Comparison of ENCODE assay signal across 15 cellular contexts in genomic region chr12:120751389-120751788, GRCh38.
"Had no signal": no experiment of that assay in that cellular context is flagged by ENCODE, and none has a peak within 500 bp of the region (broad histone marks: within the 10 kb centered on the region; RNA-seq: fewer than 3 reads in every experiment).

No MANE protein-coding gene starts in this region.

- H3K4me3 ChIP-seq: cardiac muscle cell, lung, thoracic aorta, upper lobe of right lung had no signal

- H3K36me3 ChIP-seq: cardiac muscle cell, thoracic aorta, upper lobe of right lung had no signal

- H3K4me3 Mint-ChIP-seq: activated naive CD8-positive, alpha-beta T cell; activated T-helper 1 cell treated with anti-CD3 and anti-CD28 coated beads, Interleukin-12 subunit alpha, Interleukin-12 subunit beta, Interleukin-2, Interleukin-4 antibody, amounts not matched to agents 30 ng/mL and 10 ng/mL and 1 ng/mL, durations not matched to agents 14 hours and 24 hours and 36 hours; naive thymus-derived CD4-positive, alpha-beta T cell; stimulated activated naive B cell treated with anti-CD40 and anti-IgM and Interleukin-4, amounts not matched to agents 10 μg/mL and 1 μg/mL and 100 μg/mL, for 72 hours; T-helper 2 cell treated with Interferon-gamma antibody and Interleukin-4, amounts not matched to agents 5 μg/mL and 100 μg/mL, for 36 hours had no signal

- DNase-seq: activated CD4-positive, alpha-beta T cell treated with anti-CD3 and anti-CD28 coated beads, Interleukin-2, amount 50 U/mL, for 48 hours; activated T-cell treated with anti-CD3 and anti-CD28 coated beads for 4 hours; dermis blood vessel endothelial cell; effector memory CD4-positive, alpha-beta T cell; hippocampal formation; naive thymus-derived CD4-positive, alpha-beta T cell; stimulated activated naive B cell treated with anti-CD40 and anti-IgM and Interleukin-4, amounts not matched to agents 10 μg/mL and 1 μg/mL and 100 μg/mL, for 72 hours; upper lobe of right lung had no signal

- H3K27me3 ChIP-seq: cardiac muscle cell, upper lobe of right lung had no signal

- H3K27ac ChIP-seq: cardiac muscle cell, thoracic aorta, upper lobe of right lung had no signal

- H3K4me1 ChIP-seq: upper lobe of right lung had no signal

- H3K9me3 ChIP-seq: upper lobe of right lung had no signal

- H3K36me3 Mint-ChIP-seq: activated naive CD8-positive, alpha-beta T cell had no signal

- ATAC-seq: left lobe of liver; naive thymus-derived CD4-positive, alpha-beta T cell; stimulated activated naive B cell treated with anti-CD40 and anti-IgM and Interleukin-4, amounts not matched to agents 10 μg/mL and 1 μg/mL and 100 μg/mL, for 72 hours; upper lobe of right lung had no signal

- H3K27ac Mint-ChIP-seq: activated naive CD8-positive, alpha-beta T cell; activated T-helper 1 cell treated with anti-CD3 and anti-CD28 coated beads, Interleukin-12 subunit alpha, Interleukin-12 subunit beta, Interleukin-2, Interleukin-4 antibody, amounts not matched to agents 30 ng/mL and 10 ng/mL and 1 ng/mL, durations not matched to agents 14 hours and 24 hours and 36 hours; naive thymus-derived CD4-positive, alpha-beta T cell; stimulated activated naive B cell treated with anti-CD40 and anti-IgM and Interleukin-4, amounts not matched to agents 10 μg/mL and 1 μg/mL and 100 μg/mL, for 72 hours; T-helper 2 cell treated with Interferon-gamma antibody and Interleukin-4, amounts not matched to agents 5 μg/mL and 100 μg/mL, for 36 hours had no signal
